8 cellular contexts compared by ENCODE assay signal in genomic region chr17:42017866-42018200, GRCh38. TPM values are rescaled to one million over a fixed set of nuclear protein-coding genes. Genes with fewer than 3 reads are reported as not detected.
DNase-seq lines count a peak whose midpoint lies in the region; ATAC-seq, FAIRE-seq and TF ChIP-seq lines count a peak whose summit lies in the region.

No MANE protein-coding gene starts in this region.

- H2AFZ ChIP-seq in GM12878 (ENCODE audit: control insufficient read depth, low read depth, low read length): peak overlapping the region; percentile 95

- no peaks in the 10 kb centered on the region for H3K9me3 Mint-ChIP-seq in Caco-2 (ENCODE audit: unreplicated experiment)

- SMC1A ChIA-PET in GM12878 (lab: Charles Lee; ENCODE audit: uncharacterized antibody, unreplicated experiment): interaction anchor here (0.7 to 2.5 kb wide), 9 partner anchors 8 to 164 kb away, joined by 3 to 19 read pairs (median 4); partner anchors contain the start of genes CNP and DHX58

- H3K9me3 ChIP-seq in Caco-2 (no peaks in the 10 kb centered on the region), GM12878 (replicated peaks; ENCODE audit: control insufficient read depth, insufficient read depth, low read length) (no peaks in the 10 kb centered on the region), lower lobe of right lung (no peaks in the 10 kb centered on the region), upper lobe of right lung (no peaks in the 10 kb centered on the region)

- H3K4me1 ChIP-seq in Caco-2: peaks cover 15% of the 10 kb centered on the region
- H3K4me1 ChIP-seq in GM12878 (ENCODE audit: control insufficient read depth, insufficient read depth, low read length): peaks cover 23% of the 10 kb centered on the region
- H3K4me1 ChIP-seq in lower lobe of right lung: peaks cover 59% of the 10 kb centered on the region
- peaks cover 38% of the 10 kb centered on the region for H3K4me1 ChIP-seq in upper lobe of right lung

- peak; percentile 6 for ATAC-seq in HG03175 (IDR thresholded peaks at IDR 0.05; ENCODE audit: unreplicated experiment)
- peak; percentile 18 for ATAC-seq in GM12878
- peak in 1 of 2 donors; percentile 1 for ATAC-seq in lower lobe of right lung
- ATAC-seq in upper lobe of right lung: no peak
- ATAC-seq in GM19395 (IDR thresholded peaks at IDR 0.05; ENCODE audit: unreplicated experiment): no peak

- no peak for TF ChIP-seq POLR2A in GM12878 (IDR thresholded peaks at IDR 0.05; ENCODE audit: low read depth, low read length)

- H3K27me3 ChIP-seq in Caco-2 (replicated peaks; ENCODE audit: control insufficient read depth, insufficient read depth, low read length): no peaks in the 10 kb centered on the region
- H3K27me3 ChIP-seq in GM12878 (replicated peaks in 1 of 2; ENCODE audit: control insufficient read depth in 2 of 2, insufficient read depth in 2 of 2, low read length in 1 of 2): no peaks in the 10 kb centered on the region
- H3K27me3 ChIP-seq in lower lobe of right lung (ENCODE audit: low read depth): no peaks in the 10 kb centered on the region
- H3K27me3 ChIP-seq in upper lobe of right lung: no peaks in the 10 kb centered on the region

- intact Hi-C loops in Caco-2 (cut with micrococcal nuclease; ENCODE audit: unreplicated experiment) (loop anchor here (2.0 kb wide), 3 partner anchors 15 to 99 kb away; partner anchors contain the start of genes ACLY and CNP), GM12878 (cut with micrococcal nuclease; ENCODE audit: unreplicated experiment) (loop anchor here (2.0 kb wide), 1 partner anchor 51 kb away; the partner anchor contains the start of gene CNP), lower lobe of right lung (cut with DNase I) (no loop called here), upper lobe of right lung (cut with DNase I) (no loop called here)

- no peaks in the 10 kb centered on the region for H4K20me1 ChIP-seq in GM12878 (ENCODE audit: control insufficient read depth, insufficient read depth)

- POLR2A ChIA-PET in Caco-2 (lab: Charles Lee) (interaction anchor here (0.6 to 3.5 kb wide), 11 partner anchors 15 to 1351 kb away, joined by 3 to 40 read pairs (median 5); partner anchors contain the start of genes ACLY, CNP, JUP and ODAD4), GM12878 (lab: Charles Lee) (interaction anchor here (0.5 to 3.2 kb wide), 16 partner anchors 12 to 164 kb away, joined by 3 to 45 read pairs (median 6); partner anchors contain the start of genes CNP, DHX58, KAT2A and KCNH4)

- WGBS in GM12878 (ENCODE audit: insufficient coverage, insufficient replicate concordance, low lambda C conversion rate, missing lambda C conversion rate): 24% methylated on average over 11 of the region's 11 CpGs

- H3K27me3 Mint-ChIP-seq in Caco-2 (ENCODE audit: insufficient read depth, unreplicated experiment): no peaks in the 10 kb centered on the region

- peaks cover 16% of the 10 kb centered on the region for H3K4me1 Mint-ChIP-seq in Caco-2 (ENCODE audit: low read depth, unreplicated experiment)

- peak overlapping the region; percentile 99 for H3K9ac ChIP-seq in GM12878 (ENCODE audit: control insufficient read depth, insufficient read depth, low read length)

- in situ Hi-C loops in GM12878 (cut with MboI): loop anchor here (25.0 kb wide), 1 partner anchor 1194 kb away; the partner anchor contains the start of gene TMEM106A

- H3K4me3 Mint-ChIP-seq in Caco-2 (ENCODE audit: unreplicated experiment): peak overlapping the region; percentile 88

- TF ChIP-seq RAD21 in GM12878 (IDR thresholded peaks at IDR 0.05; ENCODE audit: insufficient read depth, low read depth, low read length): no peak

- H3K4me3 ChIP-seq in Caco-2 (ENCODE audit: low read depth, low read length): peak overlapping the region; percentile 95
- H3K4me3 ChIP-seq in GM12878: peak overlapping the region; percentile 85
- H3K4me3 ChIP-seq in lower lobe of right lung: peak overlapping the region; percentile 79
- H3K4me3 ChIP-seq in upper lobe of right lung: peak overlapping the region; percentile 93

- H3K36me3 ChIP-seq in Caco-2 (ENCODE audit: control insufficient read depth, insufficient read depth, low read length) (0 out of 2 replicates have a peak, but pooled peaks cover 3% of the 10 kb centered on the region), GM12878 (ENCODE audit: control insufficient read depth in 2 of 2, insufficient read depth in 2 of 2, low read length in 1 of 2) (no peaks in the 10 kb centered on the region; a peak in 1 of 4 replicates), lower lobe of right lung (peaks cover 14% of the 10 kb centered on the region), upper lobe of right lung (peaks cover 8% of the 10 kb centered on the region)

- H3K27ac ChIP-seq in GM12878 (ENCODE audit: control insufficient read depth, insufficient read depth): peak overlapping the region; percentile 97
- peak overlapping the region; percentile 89 for H3K27ac ChIP-seq in lower lobe of right lung
- peak overlapping the region; percentile 95 for H3K27ac ChIP-seq in upper lobe of right lung

- peaks cover 64% of the 10 kb centered on the region for H3K79me2 ChIP-seq in GM12878 (ENCODE audit: control insufficient read depth, insufficient read depth, low read length)

- no peak for FAIRE-seq in GM12878 (lab: Jason Lieb, UNC)

- TSS peak; percentile 7 for BruUV-seq in Caco-2 (replicated peaks; lab: Mats Ljungman, UMichigan)
- BruUV-seq in GM12878 (replicated peaks; lab: Mats Ljungman, UMichigan): no TSS peak

- CTCF ChIA-PET in Caco-2 (lab: Charles Lee) (interaction anchor here (0.5 to 1.9 kb wide), 11 partner anchors 8 to 487 kb away, joined by 3 to 10 read pairs (median 4); partner anchors contain the start of genes KAT2A, ODAD4 and ZNF385C), GM12878 (lab: Yijun Ruan, JAX) (interaction anchor here (0.6 to 5.6 kb wide), 22 partner anchors 9 to 389 kb away, joined by 3 to 85 read pairs (median 5); partner anchors contain the start of genes ACLY, CNP, DHX58 and KCNH4)

- RAD21 ChIA-PET in GM12878 (lab: Charles Lee; ENCODE audit: unreplicated experiment): interaction anchor here (0.7 to 6.6 kb wide), 12 partner anchors 9 to 164 kb away, joined by 3 to 53 read pairs (median 6); partner anchors contain the start of genes ACLY, CNP and DHX58

- peak overlapping the region; percentile 97 for H3K4me2 ChIP-seq in GM12878 (ENCODE audit: control insufficient read depth, insufficient read depth)

- no peak for TF ChIP-seq EP300 in GM12878 (IDR thresholded peaks at IDR 0.05; ENCODE audit: borderline replicate concordance in 1 of 2, control insufficient read depth in 1 of 2, low read depth in 2 of 2, low read length in 2 of 2)

- H3K36me3 Mint-ChIP-seq in Caco-2 (ENCODE audit: insufficient read depth, unreplicated experiment): peaks cover 60% of the 10 kb centered on the region

- TF ChIP-seq CTCF in Caco-2 (IDR thresholded peaks at IDR 0.05; ENCODE audit: insufficient read depth in 1 of 2, low read depth in 1 of 2, low read length in 1 of 2, severe bottlenecking in 1 of 2, unreplicated experiment in 1 of 2): no peak
- TF ChIP-seq CTCF in GM12878 (IDR thresholded peaks at IDR 0.05 in 2 of 3, conservative IDR thresholded peaks at IDR 0.05 in 1 of 3; ENCODE audit: control insufficient read depth in 2 of 3, extremely low read depth in 1 of 3, insufficient read depth in 1 of 3, low read depth in 3 of 3, low read length in 3 of 3): no peak
- TF ChIP-seq CTCF in lower lobe of right lung (IDR thresholded peaks at IDR 0.05): no peak
- TF ChIP-seq CTCF in upper lobe of right lung (IDR thresholded peaks at IDR 0.05): no peak

- DNase-seq in Caco-2 (peak; percentile 64), GM12878 (ENCODE audit: low read depth, low spot score) (no peak), lower lobe of right lung (no peak), upper lobe of right lung (no peak), SHP77 treated with DMSO at 0.1 percent for 48 hours (lab: John Stamatoyannopoulos, UW) (no peak), NCI-H1694 (lab: John Stamatoyannopoulos, UW) (no peak)

- H3K27ac Mint-ChIP-seq in Caco-2 (ENCODE audit: unreplicated experiment): peak overlapping the region; percentile 99

RNA-seq across cellular contexts. Expression of gene DNAJC7, which starts 0.6 kb away (rescaled TPM):
- total RNA-seq in Caco-2 (2022): 147 and 156 TPM in 2 replicates
- total RNA-seq in GM12878 (2013; cell fraction: nucleolus; rRNA removed): 134 and 138 TPM in 2 replicates
- 70.2 and 70.4 TPM in 2 replicates for total RNA-seq in GM12878 (2014; rRNA removed)
- total RNA-seq in GM12878 (2014; rRNA removed; fragmentation: Illumina TruSeq; extraction: Trizol): 156 and 173 TPM in 2 replicates
- 104 and 113 TPM in 2 replicates for total RNA-seq in GM12878 (2021)
- 65.9 TPM for polyA plus RNA-seq in GM12878 (2011; ENCODE audit: low read depth)
- polyA plus RNA-seq in GM12878 (2011; rRNA removed): 60.1 and 72.4 TPM in 2 replicates
- 33.8 and 35.1 TPM in 2 replicates for polyA plus RNA-seq in GM12878 (2011; cell fraction: cytosol; rRNA removed)
- polyA plus RNA-seq in GM12878 (2011; cell fraction: nucleus; rRNA removed): 35.8 and 40.3 TPM in 2 replicates
- 89.4 and 91.4 TPM in 2 replicates for polyA plus RNA-seq in GM12878 (2012)
- polyA plus RNA-seq in GM12878 (2014; fragmentation: Illumina TruSeq; extraction: Trizol): 164 and 196 TPM in 2 replicates
- polyA plus RNA-seq in GM12878 (2014; fragmentation: Nextera tagmentation; extraction: Ambion mirVana): 10 to 100 TPM; 61.2 to 70.3 TPM
- polyA plus RNA-seq in GM12878 (2014; rRNA removed): 89.6 and 91.8 TPM in 2 replicates
- 100 to 1,000 TPM in 1 of 2 experiments, 10 to 100 TPM in 1; 97.9 to 103 TPM for polyA plus RNA-seq in GM12878 (2016; fragmentation: Nextera tagmentation; extraction: Ambion mirVana)
- 56.9 and 58.7 TPM in 2 replicates for polyA minus RNA-seq in GM12878 (2011; rRNA and poly(A)+ RNA removed)
- polyA minus RNA-seq in GM12878 (2011; cell fraction: cytosol; rRNA and poly(A)+ RNA removed): 30.2 and 35.3 TPM in 2 replicates
- 43.6 and 51.0 TPM in 2 replicates for polyA minus RNA-seq in GM12878 (2011; cell fraction: nucleus; rRNA and poly(A)+ RNA removed)
- total RNA-seq in lower lobe of right lung: 82.0 TPM
- 75.9 TPM for total RNA-seq in upper lobe of right lung

RNA-seq across cellular contexts. Expression of gene NKIRAS2, which starts 2.1 kb away (rescaled TPM):
- total RNA-seq in Caco-2 (2022): 51.6 and 55.0 TPM in 2 replicates
- total RNA-seq in GM12878 (2013; cell fraction: nucleolus; rRNA removed): 17.6 and 18.5 TPM in 2 replicates
- 36.8 and 39.3 TPM in 2 replicates for total RNA-seq in GM12878 (2014; rRNA removed)
- total RNA-seq in GM12878 (2014; rRNA removed; fragmentation: Illumina TruSeq; extraction: Trizol): 16.3 and 16.9 TPM in 2 replicates
- 22.9 and 25.8 TPM in 2 replicates for total RNA-seq in GM12878 (2021)
- polyA plus RNA-seq in GM12878 (2011; ENCODE audit: low read depth): 11.6 TPM
- 11.9 and 20.3 TPM in 2 replicates for polyA plus RNA-seq in GM12878 (2011; rRNA removed)
- 26.7 and 29.6 TPM in 2 replicates for polyA plus RNA-seq in GM12878 (2011; cell fraction: cytosol; rRNA removed)
- polyA plus RNA-seq in GM12878 (2011; cell fraction: nucleus; rRNA removed): 15.3 and 19.6 TPM in 2 replicates
- 20.9 and 21.7 TPM in 2 replicates for polyA plus RNA-seq in GM12878 (2012)
- 24.4 and 33.6 TPM in 2 replicates for polyA plus RNA-seq in GM12878 (2014; fragmentation: Illumina TruSeq; extraction: Trizol)
- polyA plus RNA-seq in GM12878 (2014; fragmentation: Nextera tagmentation; extraction: Ambion mirVana): 1 to 10 TPM; 6.4 to 6.9 TPM
- 39.4 and 49.7 TPM in 2 replicates for polyA plus RNA-seq in GM12878 (2014; rRNA removed)
- polyA plus RNA-seq in GM12878 (2016; fragmentation: Nextera tagmentation; extraction: Ambion mirVana): 10 to 100 TPM; 28.6 to 32.2 TPM
- polyA minus RNA-seq in GM12878 (2011; rRNA and poly(A)+ RNA removed): 15.9 and 21.3 TPM in 2 replicates
- polyA minus RNA-seq in GM12878 (2011; cell fraction: cytosol; rRNA and poly(A)+ RNA removed): 6.4 and 7.1 TPM in 2 replicates
- polyA minus RNA-seq in GM12878 (2011; cell fraction: nucleus; rRNA and poly(A)+ RNA removed): 7.6 and 15.4 TPM in 2 replicates
- total RNA-seq in lower lobe of right lung: 27.1 TPM
- 28.8 TPM for total RNA-seq in upper lobe of right lung

RNA-seq across cellular contexts. Expression of gene C17orf113, which starts 32.6 kb away (rescaled TPM):
- 3.8 and 4.7 TPM in 2 replicates for total RNA-seq in Caco-2 (2022)
- total RNA-seq in GM12878 (2013; cell fraction: nucleolus; rRNA removed): 1.2 and 1.3 TPM in 2 replicates
- 0.11 and 0.17 TPM in 2 replicates for total RNA-seq in GM12878 (2014; rRNA removed)
- not detected in 2 replicates for total RNA-seq in GM12878 (2014; rRNA removed; fragmentation: Illumina TruSeq; extraction: Trizol)
- 0.08 and 0.11 TPM in 2 replicates for total RNA-seq in GM12878 (2021)
- 0.13 TPM for polyA plus RNA-seq in GM12878 (2011; ENCODE audit: low read depth)
- 0.06 and 0.08 TPM in 2 replicates for polyA plus RNA-seq in GM12878 (2011; rRNA removed)
- polyA plus RNA-seq in GM12878 (2011; cell fraction: cytosol; rRNA removed): 0.07 and 0.09 TPM in 2 replicates
- polyA plus RNA-seq in GM12878 (2011; cell fraction: nucleus; rRNA removed): 0.18 and 0.20 TPM in 2 replicates
- polyA plus RNA-seq in GM12878 (2012): 0.32 and 0.42 TPM in 2 replicates
- 0.03 TPM in 1 of 2 replicates, not detected in the other for polyA plus RNA-seq in GM12878 (2014; fragmentation: Illumina TruSeq; extraction: Trizol)
- not detected for polyA plus RNA-seq in GM12878 (2014; fragmentation: Nextera tagmentation; extraction: Ambion mirVana)
- polyA plus RNA-seq in GM12878 (2014; rRNA removed): 0.14 and 0.27 TPM in 2 replicates
- under 1 TPM; 0.03 to 0.04 TPM for polyA plus RNA-seq in GM12878 (2016; fragmentation: Nextera tagmentation; extraction: Ambion mirVana)
- polyA minus RNA-seq in GM12878 (2011; rRNA and poly(A)+ RNA removed): 0.05 TPM in 1 of 2 replicates, not detected in the other
- not detected in 2 replicates for polyA minus RNA-seq in GM12878 (2011; cell fraction: cytosol; rRNA and poly(A)+ RNA removed)
- 0.10 TPM in 1 of 2 replicates, not detected in the other for polyA minus RNA-seq in GM12878 (2011; cell fraction: nucleus; rRNA and poly(A)+ RNA removed)
- 0.89 TPM for total RNA-seq in lower lobe of right lung
- 0.72 TPM for total RNA-seq in upper lobe of right lung

RNA-seq across cellular contexts. Expression of gene CNP, which starts 51.2 kb away (rescaled TPM):
- total RNA-seq in Caco-2 (2022) (90.1 and 94.5 TPM in 2 replicates), GM12878 (2014; rRNA removed) (35.6 and 39.5 TPM in 2 replicates), GM12878 (2014; rRNA removed; fragmentation: Illumina TruSeq; extraction: Trizol) (22.5 and 22.9 TPM in 2 replicates), GM12878 (2021) (50.9 and 52.2 TPM in 2 replicates), lower lobe of right lung (46.3 TPM), upper lobe of right lung (51.1 TPM)
- total RNA-seq in GM12878 (2013; cell fraction: nucleolus; rRNA removed): 22.0 and 33.7 TPM in 2 replicates
- 11.6 TPM for polyA plus RNA-seq in GM12878 (2011; ENCODE audit: low read depth)
- polyA plus RNA-seq in GM12878 (2011; rRNA removed) (14.4 and 24.6 TPM in 2 replicates), GM12878 (2014; fragmentation: Illumina TruSeq; extraction: Trizol) (16.9 and 26.3 TPM in 2 replicates), GM12878 (2014; fragmentation: Nextera tagmentation; extraction: Ambion mirVana) (1 to 10 TPM; 1.8 to 4.4 TPM), GM12878 (2014; rRNA removed) (36.5 and 40.4 TPM in 2 replicates), GM12878 (2016; fragmentation: Nextera tagmentation; extraction: Ambion mirVana) (10 to 100 TPM; 59.8 to 60.7 TPM)
- 31.7 and 35.2 TPM in 2 replicates for polyA plus RNA-seq in GM12878 (2011; cell fraction: cytosol; rRNA removed)
- 23.4 and 31.0 TPM in 2 replicates for polyA plus RNA-seq in GM12878 (2011; cell fraction: nucleus; rRNA removed)
- 25.0 and 30.4 TPM in 2 replicates for polyA plus RNA-seq in GM12878 (2012)
- polyA minus RNA-seq in GM12878 (2011; rRNA and poly(A)+ RNA removed): 64.6 and 68.2 TPM in 2 replicates
- 27.3 and 32.6 TPM in 2 replicates for polyA minus RNA-seq in GM12878 (2011; cell fraction: cytosol; rRNA and poly(A)+ RNA removed)
- polyA minus RNA-seq in GM12878 (2011; cell fraction: nucleus; rRNA and poly(A)+ RNA removed): 15.0 and 26.4 TPM in 2 replicates

Comparison
In these comparisons a context has a peak if more than half of its experiments do, and no peak if none do; other contexts are left out.
1. DNase-seq: peak in Caco-2 (2 of 2); none in GM12878 (single experiment), lower lobe of right lung (single experiment), upper lobe of right lung (single experiment), SHP77 treated with DMSO at 0.1 percent for 48 hours (single experiment) and NCI-H1694 (single experiment).
2. ATAC-seq: peak in HG03175 (single experiment) and GM12878 (single experiment); none in upper lobe of right lung (single experiment) and GM19395 (single experiment).
3. intact Hi-C loops: an anchor here in Caco-2 (2.0 kb wide) and GM12878 (2.0 kb wide); none called in lower lobe of right lung and upper lobe of right lung.
4. Peak in every context shown above with its lines, with median percentiles within 50 percentile points of each other: H3K4me3 ChIP-seq and H3K27ac ChIP-seq.